ENCODE assay signal across 8 cellular contexts in genomic region chrX:126770179-126770578, GRCh38.
DNase-seq lines count a peak whose midpoint lies in the region; ATAC-seq and TF ChIP-seq lines count a peak whose summit lies in the region.

No MANE protein-coding gene starts in this region.

- no peak overlapping the region for H3K27ac ChIP-seq in coronary artery

- DNase-seq in GM12865 (ENCODE audit: low read depth): peak; percentile 0
- peak; percentile 55 for DNase-seq in HEK293T (ENCODE audit: extremely low spot score)
- DNase-seq in OCI-M1 (lab: John Stamatoyannopoulos, UW): peak; percentile 49
- peak; percentile 22 for DNase-seq in glomerular visceral epithelial cell (ENCODE audit: extremely low spot score)
- no peak for DNase-seq in coronary artery (ENCODE audit: low spot score)
- no peak for DNase-seq in effector CD8-positive, alpha-beta T cell (lab: John Stamatoyannopoulos, UW)
- no peak for DNase-seq in activated CD4-positive, alpha-beta T cell treated with anti-CD3 and anti-CD28 coated beads for 1 hour

- H3K4me3 ChIP-seq in GM12865 (ENCODE audit: low read depth, low read length): no peak overlapping the region
- H3K4me3 ChIP-seq in coronary artery: no peak overlapping the region

- TF ChIP-seq CTCF in GM12865 (IDR thresholded peaks at IDR 0.05; ENCODE audit: insufficient read depth, low read depth, low read length, missing control alignments): peak; percentile 16
- TF ChIP-seq CTCF in coronary artery (IDR thresholded peaks at IDR 0.05): no peak

- no peak for ATAC-seq in HG03139 (IDR thresholded peaks at IDR 0.05; ENCODE audit: unreplicated experiment)

- CTCF ChIA-PET in HEK293T (lab: Yijun Ruan, JAX): no interaction called here

- POLR2A ChIA-PET in HEK293T (lab: Yijun Ruan, JAX): no interaction called here

TF ChIP-seq in HEK293T, 16 proteins besides CTCF, POLR2A, EP300 and RAD21:
- no peak for TF ChIP-seq NFRKB (IDR thresholded peaks at IDR 0.05)
- no peak for TF ChIP-seq FOXK2 (IDR thresholded peaks at IDR 0.05)
- no peak for TF ChIP-seq ARNT (IDR thresholded peaks at IDR 0.05)
- no peak for TF ChIP-seq FOXM1 (IDR thresholded peaks at IDR 0.05; ENCODE audit: borderline replicate concordance)
- no peak for TF ChIP-seq LEF1 (IDR thresholded peaks at IDR 0.05; ENCODE audit: borderline replicate concordance)
- TF ChIP-seq SUZ12 (IDR thresholded peaks at IDR 0.05): no peak
- no peak for TF ChIP-seq SP1 (IDR thresholded peaks at IDR 0.05)

Comparison
In these comparisons a context has a peak if more than half of its experiments do, and no peak if none do; other contexts are left out.
1. DNase-seq: peak in GM12865 (single experiment), HEK293T (single experiment), OCI-M1 (single experiment) and glomerular visceral epithelial cell (single experiment); none in coronary artery (single experiment), effector CD8-positive, alpha-beta T cell (single experiment) and activated CD4-positive, alpha-beta T cell treated with anti-CD3 and anti-CD28 coated beads for 1 hour (single experiment).